3 cellular contexts compared by ENCODE assay signal in the genomic region with DNA sequence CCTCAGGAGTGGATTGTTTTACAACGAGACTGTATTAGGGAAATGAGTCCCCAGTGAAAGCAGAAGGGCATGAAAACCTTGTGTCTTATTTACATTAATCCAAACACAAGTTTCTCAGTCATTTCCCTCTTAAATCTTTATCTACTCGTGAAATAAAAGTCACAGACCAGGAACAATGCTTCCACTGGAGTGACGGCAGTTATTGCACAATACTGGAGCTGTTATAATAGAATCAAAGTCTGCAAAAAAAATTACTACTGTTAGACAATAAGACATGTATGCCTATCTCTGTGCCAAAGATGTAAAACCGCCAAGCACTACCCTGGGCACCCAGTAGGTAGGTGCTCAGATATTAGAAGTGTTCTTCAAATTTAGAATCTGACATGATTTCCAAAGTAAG.
A peak's percentile ranks its signal among the peaks of the same experiment; 100 is the strongest.
TF ChIP-seq lines count a peak whose summit lies in the region.

No MANE protein-coding gene starts in this region.

TF ChIP-seq in IMR-90, 13 proteins besides CTCF, POLR2A, EP300 and RAD21:
- TF ChIP-seq NFE2L2 (IDR thresholded peaks at IDR 0.05; ENCODE audit: low read depth, low read length) (no peak), CEBPB (IDR thresholded peaks at IDR 0.05; ENCODE audit: low read depth, low read length) (peak; percentile 91), CHD1 (IDR thresholded peaks at IDR 0.05; ENCODE audit: low read depth, low read length) (no peak), MAZ (IDR thresholded peaks at IDR 0.05; ENCODE audit: borderline replicate concordance, low read depth, low read length) (no peak)

TF ChIP-seq in endothelial cell of umbilical vein, 7 proteins besides CTCF, POLR2A, EP300 and RAD21:
- TF ChIP-seq FOS (IDR thresholded peaks at IDR 0.05; ENCODE audit: borderline replicate concordance, insufficient read depth, low read length) (no peak), GATA2 (IDR thresholded peaks at IDR 0.05; ENCODE audit: insufficient read depth, insufficient read length, low read depth, low read length) (no peak), EZH2 (IDR thresholded peaks at IDR 0.05; ENCODE audit: borderline replicate concordance, low read depth, low read length, severe bottlenecking) (no peak), MYC (IDR thresholded peaks at IDR 0.05; ENCODE audit: low read depth, low read length) (no peak), POLR2AphosphoS5 (IDR thresholded peaks at IDR 0.05; ENCODE audit: insufficient read depth, low read depth, low read length) (no peak), JUN (IDR thresholded peaks at IDR 0.05; ENCODE audit: borderline replicate concordance, insufficient read depth, insufficient read length, low read depth) (no peak)
- TF ChIP-seq, protein P1, sequence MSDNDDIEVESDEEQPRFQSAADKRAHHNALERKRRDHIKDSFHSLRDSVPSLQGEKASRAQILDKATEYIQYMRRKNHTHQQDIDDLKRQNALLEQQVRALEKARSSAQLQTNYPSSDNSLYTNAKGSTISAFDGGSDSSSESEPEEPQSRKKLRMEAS (IDR thresholded peaks at IDR 0.05; ENCODE audit: insufficient read depth, insufficient read length): no peak

TF ChIP-seq in neural cell, 6 proteins besides CTCF, POLR2A, EP300 and RAD21:
- TF ChIP-seq, protein P2, sequence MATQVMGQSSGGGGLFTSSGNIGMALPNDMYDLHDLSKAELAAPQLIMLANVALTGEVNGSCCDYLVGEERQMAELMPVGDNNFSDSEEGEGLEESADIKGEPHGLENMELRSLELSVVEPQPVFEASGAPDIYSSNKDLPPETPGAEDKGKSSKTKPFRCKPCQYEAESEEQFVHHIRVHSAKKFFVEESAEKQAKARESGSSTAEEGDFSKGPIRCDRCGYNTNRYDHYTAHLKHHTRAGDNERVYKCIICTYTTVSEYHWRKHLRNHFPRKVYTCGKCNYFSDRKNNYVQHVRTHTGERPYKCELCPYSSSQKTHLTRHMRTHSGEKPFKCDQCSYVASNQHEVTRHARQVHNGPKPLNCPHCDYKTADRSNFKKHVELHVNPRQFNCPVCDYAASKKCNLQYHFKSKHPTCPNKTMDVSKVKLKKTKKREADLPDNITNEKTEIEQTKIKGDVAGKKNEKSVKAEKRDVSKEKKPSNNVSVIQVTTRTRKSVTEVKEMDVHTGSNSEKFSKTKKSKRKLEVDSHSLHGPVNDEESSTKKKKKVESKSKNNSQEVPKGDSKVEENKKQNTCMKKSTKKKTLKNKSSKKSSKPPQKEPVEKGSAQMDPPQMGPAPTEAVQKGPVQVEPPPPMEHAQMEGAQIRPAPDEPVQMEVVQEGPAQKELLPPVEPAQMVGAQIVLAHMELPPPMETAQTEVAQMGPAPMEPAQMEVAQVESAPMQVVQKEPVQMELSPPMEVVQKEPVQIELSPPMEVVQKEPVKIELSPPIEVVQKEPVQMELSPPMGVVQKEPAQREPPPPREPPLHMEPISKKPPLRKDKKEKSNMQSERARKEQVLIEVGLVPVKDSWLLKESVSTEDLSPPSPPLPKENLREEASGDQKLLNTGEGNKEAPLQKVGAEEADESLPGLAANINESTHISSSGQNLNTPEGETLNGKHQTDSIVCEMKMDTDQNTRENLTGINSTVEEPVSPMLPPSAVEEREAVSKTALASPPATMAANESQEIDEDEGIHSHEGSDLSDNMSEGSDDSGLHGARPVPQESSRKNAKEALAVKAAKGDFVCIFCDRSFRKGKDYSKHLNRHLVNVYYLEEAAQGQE (IDR thresholded peaks at IDR 0.05; ENCODE audit: borderline replicate concordance): no peak
- no peak for TF ChIP-seq MXI1 (conservative IDR thresholded peaks at IDR 0.05; ENCODE audit: poor library complexity, severe bottlenecking)
- TF ChIP-seq EZH2 (IDR thresholded peaks at IDR 0.05; ENCODE audit: borderline replicate concordance, insufficient read depth, low read length, poor library complexity, severe bottlenecking): no peak
- no peak for TF ChIP-seq SMC3 (conservative IDR thresholded peaks at IDR 0.05; ENCODE audit: poor library complexity)
TF ChIP-seq in neural cell: peak in this region for 0.
